ENCODE assay signal across 12 cellular contexts in the genomic region with DNA sequence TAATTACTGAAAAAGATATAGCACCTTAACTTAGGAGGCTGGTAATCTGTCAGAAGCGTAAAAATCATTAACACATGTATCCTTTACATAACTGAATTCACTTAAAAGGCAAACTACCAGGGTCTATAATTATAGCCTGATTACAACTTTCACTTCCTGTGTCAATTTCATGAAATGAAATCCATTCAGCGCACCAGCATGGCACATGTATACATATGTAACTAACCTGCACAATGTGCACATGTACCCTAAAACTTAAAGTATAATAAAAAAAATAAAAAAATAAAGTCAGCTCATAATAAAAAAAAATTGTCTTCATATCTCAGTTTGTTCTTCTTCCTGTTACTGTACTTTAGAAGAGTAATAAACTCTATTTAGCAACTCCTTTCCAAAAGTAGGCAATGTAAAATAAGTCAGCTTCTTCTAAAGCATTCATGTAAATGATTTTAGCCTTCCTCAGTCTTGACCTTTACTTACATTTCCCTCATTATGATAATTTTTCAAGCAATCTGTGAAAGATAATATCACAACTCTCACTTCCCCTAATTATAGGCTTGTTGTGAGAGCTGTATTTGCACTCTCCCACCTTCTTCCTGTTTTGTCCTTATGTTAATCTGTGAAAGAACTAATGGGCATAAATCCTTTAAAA. TPM values are rescaled to one million over a fixed set of nuclear protein-coding genes. Genes with fewer than 3 reads are reported as not detected.
DNase-seq lines count a peak whose midpoint lies in the region; ATAC-seq and TF ChIP-seq lines count a peak whose summit lies in the region.
"Had no signal": no experiment of that assay in that cellular context is flagged by ENCODE, and none has a peak within 500 bp of the region (broad histone marks: within the 10 kb centered on the region; RNA-seq: fewer than 3 reads in every experiment).

No MANE protein-coding gene starts in this region.

- H4K20me1 ChIP-seq in DOHH2 (ENCODE audit: control insufficient read depth, insufficient read depth, low read depth, low read length) = no peaks in the 10 kb centered on the region

- H3K4me1 ChIP-seq in DOHH2 (ENCODE audit: control insufficient read depth, low read length) = peaks cover 67% of the 10 kb centered on the region
- H3K4me1 ChIP-seq in sigmoid colon = peaks cover 0 to 9% (median 0%) of the 10 kb centered on the region in 4 donors
- no peaks in the 10 kb centered on the region for H3K4me1 ChIP-seq in suprapubic skin
- H3K4me1 ChIP-seq: parathyroid adenoma had no signal

- 65 to 82% methylated on average over 2 of the region's 2 CpGs for WGBS in sigmoid colon, 2 donors
- 74% methylated on average over 2 of the region's 2 CpGs for WGBS in suprapubic skin

- TF ChIP-seq CTCF in DOHH2 (IDR thresholded peaks at IDR 0.05; ENCODE audit: low read depth, low read length, poor library complexity, severe bottlenecking) (no peak), sigmoid colon (IDR thresholded peaks at IDR 0.05) (no peak), suprapubic skin (IDR thresholded peaks at IDR 0.05) (no peak)

- intact Hi-C loops in sigmoid colon (cut with DNase I) = no loop called here

- H3K36me3 ChIP-seq in DOHH2 (ENCODE audit: control insufficient read depth, low read length) (peaks cover 29% of the 10 kb centered on the region), sigmoid colon (no peaks in the 10 kb centered on the region), suprapubic skin (no peaks in the 10 kb centered on the region)

- no peaks in the 10 kb centered on the region for H3K9me2 ChIP-seq in DOHH2 (replicated peaks; ENCODE audit: control insufficient read depth, low read length)

- TF ChIP-seq POLR2A in sigmoid colon (IDR thresholded peaks at IDR 0.05) (no peak), suprapubic skin (IDR thresholded peaks at IDR 0.05) (no peak)

- H3K27ac ChIP-seq in DOHH2 (ENCODE audit: low read depth, low read length) (peak overlapping the region; percentile 100), sigmoid colon (no peak overlapping the region), suprapubic skin (no peak overlapping the region)
- H3K27ac ChIP-seq: GM23248, parathyroid adenoma had no signal

- H3K9me3 ChIP-seq in DOHH2 (ENCODE audit: control insufficient read depth, insufficient read depth, low read length) = peaks cover 9% of the 10 kb centered on the region; the same call in 1 of the 2 replicates
- no peaks in the 10 kb centered on the region for H3K9me3 ChIP-seq in sigmoid colon
- H3K9me3 ChIP-seq in suprapubic skin = peaks cover 3% of the 10 kb centered on the region

- DNase-seq in NCI-H748 (lab: John Stamatoyannopoulos, UW; ENCODE audit: unreplicated experiment) (peak; percentile 54), sigmoid colon (no peak), AG20443 (ENCODE audit: low spot score) (no peak), suprapubic skin (ENCODE audit: low spot score in 2 of 2) (no peak)
- DNase-seq in activated effector memory CD4-positive, alpha-beta T cell treated with anti-CD3 and anti-CD28 coated beads, Interleukin-2, amount 50 U/mL, for 16 hours = no peak
- DNase-seq: activated CD4-positive, alpha-beta memory T cell treated with anti-CD3 and anti-CD28 coated beads for 36 hours; GM23248; NCI-H526 had no signal

- H3F3A ChIP-seq in DOHH2 (ENCODE audit: control insufficient read depth, insufficient read depth) = peaks cover 53% of the 10 kb centered on the region

- no peaks in the 10 kb centered on the region for H3K79me2 ChIP-seq in DOHH2 (ENCODE audit: control insufficient read depth, low read length)
- H3K79me2 ChIP-seq: parathyroid adenoma had no signal

- H3K27me3 ChIP-seq in DOHH2 (ENCODE audit: control insufficient read depth, low read length) (no peaks in the 10 kb centered on the region), sigmoid colon (no peaks in the 10 kb centered on the region), suprapubic skin (no peaks in the 10 kb centered on the region)

- ATAC-seq in GM19452 (IDR thresholded peaks at IDR 0.05; ENCODE audit: unreplicated experiment) = peak; percentile 95
- ATAC-seq in HG03060 (IDR thresholded peaks at IDR 0.05; ENCODE audit: low read depth, unreplicated experiment) = peak; percentile 96

- TF ChIP-seq EP300 in sigmoid colon (IDR thresholded peaks at IDR 0.05) (no peak), suprapubic skin (IDR thresholded peaks at IDR 0.05) (no peak)

- peak overlapping the region; percentile 71 for H3K4me3 ChIP-seq in DOHH2 (ENCODE audit: low read length)
- H3K4me3 ChIP-seq in sigmoid colon = no peak overlapping the region
- no peak overlapping the region for H3K4me3 ChIP-seq in suprapubic skin
- H3K4me3 ChIP-seq: GM23248 had no signal

- H3K4me2 ChIP-seq in DOHH2 (ENCODE audit: low read length) = peak overlapping the region; percentile 89

RNA-seq across cellular contexts. Expression of a gene that starts 50.1 kb away (rescaled TPM):
- total RNA-seq in sigmoid colon = 1 to 10 TPM in 3 of 4 donors, under 1 TPM in 1; 0.55 to 3.4 (median 1.4) TPM
- 1 to 10 TPM in 2 of 3 donors, under 1 TPM in 1; 0.60 to 4.0 (median 1.6) TPM for polyA plus RNA-seq in sigmoid colon
- 1 to 10 TPM in 2 of 4 donors, under 1 TPM in 2; 0.48 to 1.9 (median 1.0) TPM for total RNA-seq in suprapubic skin
